In genomic region chr3:125602752-125603649, GRCh38 we compare ENCODE assay signal across 10 cellular contexts. TPM values are rescaled to one million over a fixed set of nuclear protein-coding genes. Genes with fewer than 3 reads are reported as not detected.
DNase-seq lines count a peak whose midpoint lies in the region; ATAC-seq and TF ChIP-seq lines count a peak whose summit lies in the region.
"Had no signal": no experiment of that assay in that cellular context is flagged by ENCODE, and none has a peak within 500 bp of the region (broad histone marks: within the 10 kb centered on the region; RNA-seq: fewer than 3 reads in every experiment).

No MANE protein-coding gene starts in this region.

- H3F3A ChIP-seq in GM23248 (ENCODE audit: insufficient read depth) = 0 out of 2 replicates have a peak, but pooled peaks cover 7% of the 10 kb centered on the region

- no peaks in the 10 kb centered on the region for H3K36me3 Mint-ChIP-seq in glutamatergic neuron (ENCODE audit: unreplicated experiment)
- H3K36me3 Mint-ChIP-seq in CD4-positive, alpha-beta memory T cell = no peaks in the 10 kb centered on the region

- POLR2A ChIA-PET in CD4-positive, alpha-beta memory T cell (lab: Charles Lee; ENCODE audit: partially characterized antibody) = no interaction called here

- TF ChIP-seq CTCF in RWPE2 (IDR thresholded peaks at IDR 0.05; ENCODE audit: poor library complexity, severe bottlenecking) (peak; percentile 49), fibroblast of lung (conservative IDR thresholded peaks at IDR 0.05 in 1 of 2, IDR thresholded peaks at IDR 0.05 in 1 of 2; ENCODE audit: low read depth in 1 of 2, low read length in 2 of 2) (peak in 1 of 2 donors; percentile 12), glutamatergic neuron (IDR thresholded peaks at IDR 0.05; ENCODE audit: partially characterized antibody, unreplicated experiment) (no peak)

- H3K4me1 ChIP-seq in GM23248 (ENCODE audit: insufficient read depth) (peaks cover 14% of the 10 kb centered on the region), RWPE2 (ENCODE audit: insufficient read depth, poor library complexity, severe bottlenecking) (peaks cover 6% of the 10 kb centered on the region), fibroblast of lung (ENCODE audit: control insufficient read depth, extremely low read depth, insufficient read depth, low read length) (no peaks in the 10 kb centered on the region)
- no peaks in the 10 kb centered on the region for H3K4me1 ChIP-seq in CD4-positive, alpha-beta memory T cell (ENCODE audit: insufficient read depth, low read length)
- H3K4me1 ChIP-seq: upper lobe of right lung had no signal

- H2AFZ ChIP-seq in GM23248 (peak overlapping the region; percentile 52), fibroblast of lung (ENCODE audit: low read length) (no peak overlapping the region)

- H3K9me2 ChIP-seq in GM23248 (ENCODE audit: insufficient read depth) = no peaks in the 10 kb centered on the region

- H4K20me1 ChIP-seq in GM23248 (ENCODE audit: insufficient read depth) (no peaks in the 10 kb centered on the region), fibroblast of lung (ENCODE audit: control insufficient read depth, extremely low read depth, insufficient read depth, low read length) (no peaks in the 10 kb centered on the region)

- peak overlapping the region; percentile 30 for H3K27ac ChIP-seq in GM23248
- H3K27ac ChIP-seq in RWPE2 (ENCODE audit: poor library complexity, severe bottlenecking) = peak overlapping the region; percentile 41
- no peak overlapping the region for H3K27ac ChIP-seq in fibroblast of lung (ENCODE audit: insufficient read depth, low read length)
- H3K27ac ChIP-seq in CD4-positive, alpha-beta memory T cell (ENCODE audit: low read depth, low read length) = no peak overlapping the region
- H3K27ac ChIP-seq: upper lobe of right lung had no signal

- peak overlapping the region; percentile 47 for H3K4me3 ChIP-seq in GM23248
- no peak overlapping the region for H3K4me3 ChIP-seq in RWPE2 (ENCODE audit: severe bottlenecking)
- H3K4me3 ChIP-seq in fibroblast of lung (replicated peaks in 1 of 4; ENCODE audit: control extremely low read depth in 1 of 4, insufficient read depth in 1 of 4, low read depth in 3 of 4, low read length in 4 of 4) = no peak overlapping the region
- H3K4me3 ChIP-seq in CD4-positive, alpha-beta memory T cell (ENCODE audit: low read length in 2 of 2) = no peak overlapping the region
- H3K4me3 ChIP-seq: upper lobe of right lung had no signal

- H3K79me2 ChIP-seq in GM23248 (ENCODE audit: insufficient read depth) = no peaks in the 10 kb centered on the region
- H3K79me2 ChIP-seq in fibroblast of lung (ENCODE audit: control insufficient read depth, insufficient read depth, low read length) = no peaks in the 10 kb centered on the region

- intact Hi-C loops in CD4-positive, alpha-beta memory T cell (cut with micrococcal nuclease) = no loop called here

- H3K9ac ChIP-seq in GM23248 = peak overlapping the region; percentile 40
- H3K9ac ChIP-seq in fibroblast of lung (ENCODE audit: insufficient read depth, low read length) = no peak overlapping the region

- no peaks in the 10 kb centered on the region for H3K27me3 ChIP-seq in GM23248 (replicated peaks; ENCODE audit: insufficient read depth)
- no peaks in the 10 kb centered on the region for H3K27me3 ChIP-seq in RWPE2 (ENCODE audit: insufficient read depth, poor library complexity, severe bottlenecking)
- no peaks in the 10 kb centered on the region for H3K27me3 ChIP-seq in fibroblast of lung (ENCODE audit: control insufficient read depth, insufficient read depth, low read length)
- no peaks in the 10 kb centered on the region for H3K27me3 ChIP-seq in CD4-positive, alpha-beta memory T cell (ENCODE audit: insufficient read depth, low read length)
- H3K27me3 ChIP-seq: upper lobe of right lung had no signal

- in situ Hi-C loops in GM23248 (cut with MboI) = no loop called here

- no peaks in the 10 kb centered on the region for H3K9me3 ChIP-seq in GM23248 (ENCODE audit: low read depth)
- H3K9me3 ChIP-seq in RWPE2 (ENCODE audit: severe bottlenecking) = no peaks in the 10 kb centered on the region
- H3K9me3 ChIP-seq in fibroblast of lung (ENCODE audit: control insufficient read depth, insufficient read depth, low read depth, low read length) = no peaks in the 10 kb centered on the region
- no peaks in the 10 kb centered on the region for H3K9me3 ChIP-seq in CD4-positive, alpha-beta memory T cell (ENCODE audit: control insufficient read depth in 1 of 2, low read length in 2 of 2)
- H3K9me3 ChIP-seq: upper lobe of right lung had no signal

- H3K36me3 ChIP-seq in GM23248 (ENCODE audit: low read depth) = no peaks in the 10 kb centered on the region
- no peaks in the 10 kb centered on the region for H3K36me3 ChIP-seq in RWPE2 (ENCODE audit: low read depth)
- no peaks in the 10 kb centered on the region for H3K36me3 ChIP-seq in fibroblast of lung (ENCODE audit: control insufficient read depth, insufficient read depth, low read length)
- H3K36me3 ChIP-seq in CD4-positive, alpha-beta memory T cell (ENCODE audit: insufficient read depth, low read length) = no peaks in the 10 kb centered on the region
- H3K36me3 ChIP-seq: upper lobe of right lung had no signal

- CTCF ChIA-PET in CD4-positive, alpha-beta memory T cell (lab: Charles Lee; ENCODE audit: partially characterized antibody) = no interaction called here

- H3K4me2 ChIP-seq in GM23248 (ENCODE audit: unreplicated experiment) (peak overlapping the region; percentile 75), fibroblast of lung (ENCODE audit: extremely low read depth, insufficient read depth, low read length) (peak overlapping the region; percentile 9)

- no peak overlapping the region for H3K27ac Mint-ChIP-seq in glutamatergic neuron (ENCODE audit: unreplicated experiment)
- no peak overlapping the region for H3K27ac Mint-ChIP-seq in CD4-positive, alpha-beta memory T cell
- H3K27ac Mint-ChIP-seq: T-helper 1 cell treated with Interleukin-12 subunit alpha and Interleukin-12 subunit beta and Interleukin-4 antibody, amounts not matched to agents 30 μg/mL and 1 μg/mL, for 36 hours had no signal

- no peak overlapping the region for H3K4me3 Mint-ChIP-seq in glutamatergic neuron (ENCODE audit: unreplicated experiment)
- H3K4me3 Mint-ChIP-seq in CD4-positive, alpha-beta memory T cell = no peak overlapping the region
- H3K4me3 Mint-ChIP-seq: T-helper 1 cell treated with Interleukin-12 subunit alpha and Interleukin-12 subunit beta and Interleukin-4 antibody, amounts not matched to agents 30 μg/mL and 1 μg/mL, for 36 hours had no signal

- H3K9me3 Mint-ChIP-seq in glutamatergic neuron (ENCODE audit: unreplicated experiment) = peaks cover 4% of the 10 kb centered on the region
- H3K9me3 Mint-ChIP-seq in CD4-positive, alpha-beta memory T cell = no peaks in the 10 kb centered on the region
- H3K9me3 Mint-ChIP-seq: T-helper 1 cell treated with Interleukin-12 subunit alpha and Interleukin-12 subunit beta and Interleukin-4 antibody, amounts not matched to agents 30 μg/mL and 1 μg/mL, for 36 hours had no signal

- H3K27me3 Mint-ChIP-seq in glutamatergic neuron (ENCODE audit: unreplicated experiment) = no peaks in the 10 kb centered on the region
- H3K27me3 Mint-ChIP-seq in CD4-positive, alpha-beta memory T cell = peaks cover 1 to 4% of the 10 kb centered on the region in 2 donors

- DNase-seq in GM23248 (peak; percentile 84), RWPE2 (ENCODE audit: low spot score) (peak; percentile 77), fibroblast of lung (ENCODE audit: low read depth in 2 of 2) (peak; percentile 57 to 86), putamen (ENCODE audit: low spot score) (peak; percentile 64), iPS-NIHi7 (ENCODE audit: extremely low spot score) (no peak), glutamatergic neuron (no peak), SIG-M5 (lab: John Stamatoyannopoulos, UW) (no peak)
- DNase-seq in CD4-positive, alpha-beta memory T cell = no peak
- DNase-seq: upper lobe of right lung had no signal

- peak; percentile 100 for ATAC-seq in RWPE2 (ENCODE audit: low read depth)
- ATAC-seq: upper lobe of right lung had no signal

- no peaks in the 10 kb centered on the region for H3K4me1 Mint-ChIP-seq in glutamatergic neuron (ENCODE audit: low read depth, unreplicated experiment)
- no peaks in the 10 kb centered on the region for H3K4me1 Mint-ChIP-seq in CD4-positive, alpha-beta memory T cell

- WGBS in GM23248 (ENCODE audit: low coverage in 1 of 2, low lambda C conversion rate in 2 of 2, missing lambda C conversion rate in 2 of 2), 2 experiments = 10 to 15% methylated on average over 10 of the region's 10 CpGs

RNA-seq across cellular contexts. Expression of gene OSBPL11, which starts 7.7 kb away (rescaled TPM):
- total RNA-seq in GM23248 (2014; rRNA removed; shearing (Covaris generic)) = 11.4 and 13.2 TPM in 2 replicates
- polyA plus RNA-seq in GM23248 (2016; fragmentation: Nextera tagmentation; extraction: Ambion mirVana) (6.6 and 7.2 TPM in 2 replicates), fibroblast of lung (8.9 and 9.0 TPM in 2 replicates)
- total RNA-seq in fibroblast of lung (11.0 and 11.2 TPM in 2 replicates), glutamatergic neuron (ENCODE audit: unreplicated experiment) (8.3 TPM)
- 6.8 and 7.6 TPM in 2 replicates for polyA plus RNA-seq in fibroblast of lung (2012)
- polyA minus RNA-seq in fibroblast of lung (ENCODE audit: low replicate concordance) = 1.7 and 3.6 TPM in 2 replicates
- 10 to 100 TPM; 13.9 to 14.7 TPM for total RNA-seq in CD4-positive, alpha-beta memory T cell
- 1 to 10 TPM; 6.7 to 8.2 TPM for polyA plus RNA-seq in CD4-positive, alpha-beta memory T cell

Comparison
In these comparisons a context has a peak if more than half of its experiments do, and no peak if none do; other contexts are left out.
1. DNase-seq: peak in GM23248 (single experiment), RWPE2 (single experiment), fibroblast of lung (2 of 2) and putamen (single experiment); none in iPS-NIHi7 (single experiment), glutamatergic neuron (single experiment), SIG-M5 (single experiment) and CD4-positive, alpha-beta memory T cell (0 of 5).
2. H3K27ac ChIP-seq: peak in GM23248 (single experiment) and RWPE2 (single experiment); none in fibroblast of lung (single experiment) and CD4-positive, alpha-beta memory T cell (single experiment).